ENCODE assay signal across 1 cellular context in the genomic region with DNA sequence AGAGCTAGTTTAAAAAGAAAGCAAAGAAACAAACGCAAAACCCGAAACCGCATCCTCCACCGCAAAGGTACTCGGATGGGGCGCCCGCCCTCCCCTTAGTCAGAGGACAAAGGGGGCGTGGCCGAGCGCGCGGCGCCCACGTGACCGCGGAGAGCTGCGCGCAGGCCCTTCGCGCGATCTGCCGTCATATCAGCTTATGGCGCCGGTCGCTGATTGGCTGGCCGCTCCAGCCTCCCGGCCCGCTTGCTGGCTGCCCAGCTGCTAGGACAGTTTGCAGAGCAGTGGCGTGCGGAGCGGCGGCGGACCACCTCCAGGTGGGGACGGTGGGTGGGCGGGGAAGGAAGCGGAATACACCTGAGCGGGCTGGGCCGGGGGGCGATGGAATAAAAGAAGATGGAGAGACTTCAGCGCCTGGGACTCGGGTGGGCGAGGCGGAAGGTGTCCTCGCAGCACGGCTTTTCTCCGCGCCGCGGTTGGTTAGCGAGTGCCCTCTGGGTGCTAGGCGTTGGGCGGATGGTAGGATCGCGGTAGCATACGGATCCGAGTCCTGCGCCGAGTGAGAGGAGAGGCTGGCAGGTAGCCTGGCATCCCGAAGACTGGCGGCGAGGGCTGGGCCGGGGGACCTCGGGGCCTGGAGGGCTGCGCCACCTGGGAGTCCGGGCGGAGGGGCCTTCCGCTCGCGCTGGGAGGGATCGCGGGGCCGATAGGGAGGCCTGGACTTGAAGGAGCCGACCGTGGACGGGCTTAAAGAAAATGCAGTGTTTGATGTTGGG.
TF ChIP-seq lines count a peak whose summit lies in the region.

A gene with protein sequence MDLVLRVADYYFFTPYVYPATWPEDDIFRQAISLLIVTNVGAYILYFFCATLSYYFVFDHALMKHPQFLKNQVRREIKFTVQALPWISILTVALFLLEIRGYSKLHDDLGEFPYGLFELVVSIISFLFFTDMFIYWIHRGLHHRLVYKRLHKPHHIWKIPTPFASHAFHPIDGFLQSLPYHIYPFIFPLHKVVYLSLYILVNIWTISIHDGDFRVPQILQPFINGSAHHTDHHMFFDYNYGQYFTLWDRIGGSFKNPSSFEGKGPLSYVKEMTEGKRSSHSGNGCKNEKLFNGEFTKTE (plus strand): TSS at position 269 of the 773 bp plus-strand sequence. CDS start 10,605 bp downstream, outside the sequence.

TF ChIP-seq in HepG2, 621 proteins besides CTCF, POLR2A, EP300 and RAD21 (continued from another document and continues in another):
- TF ChIP-seq ZSCAN9 (CRISPR knock-in tag; IDR thresholded peaks at IDR 0.05; ENCODE audit: borderline replicate concordance), result peak; percentile 50; the same call in 1 of the 2 replicates
- peak; percentile 83; the same call in 1 of the 2 replicates for TF ChIP-seq ZNF772 (CRISPR knock-in tag; IDR thresholded peaks at IDR 0.05)
- TF ChIP-seq KLF11 (CRISPR knock-in tag; IDR thresholded peaks at IDR 0.05), result peak; percentile 53; the same call in 1 of the 2 replicates
- TF ChIP-seq, protein P1, sequence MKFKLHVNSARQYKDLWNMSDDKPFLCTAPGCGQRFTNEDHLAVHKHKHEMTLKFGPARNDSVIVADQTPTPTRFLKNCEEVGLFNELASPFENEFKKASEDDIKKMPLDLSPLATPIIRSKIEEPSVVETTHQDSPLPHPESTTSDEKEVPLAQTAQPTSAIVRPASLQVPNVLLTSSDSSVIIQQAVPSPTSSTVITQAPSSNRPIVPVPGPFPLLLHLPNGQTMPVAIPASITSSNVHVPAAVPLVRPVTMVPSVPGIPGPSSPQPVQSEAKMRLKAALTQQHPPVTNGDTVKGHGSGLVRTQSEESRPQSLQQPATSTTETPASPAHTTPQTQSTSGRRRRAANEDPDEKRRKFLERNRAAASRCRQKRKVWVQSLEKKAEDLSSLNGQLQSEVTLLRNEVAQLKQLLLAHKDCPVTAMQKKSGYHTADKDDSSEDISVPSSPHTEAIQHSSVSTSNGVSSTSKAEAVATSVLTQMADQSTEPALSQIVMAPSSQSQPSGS (CRISPR knock-in tag; IDR thresholded peaks at IDR 0.05), result peak; percentile 31; the same call in 1 of the 2 replicates
- TF ChIP-seq AKAP8 (CRISPR knock-in tag; IDR thresholded peaks at IDR 0.05), result no peak; the same call in 1 of the 2 replicates
- TF ChIP-seq SMAD1 (CRISPR knock-in tag; IDR thresholded peaks at IDR 0.05; ENCODE audit: borderline replicate concordance, low read depth), result 0 out of 2 replicates have a peak, but pooled peaks have one; percentile 63
- TF ChIP-seq ZNF296 (CRISPR knock-in tag; conservative IDR thresholded peaks at IDR 0.05), result 0 out of 2 replicates have a peak, but pooled peaks have one; percentile 28
- TF ChIP-seq MED1 (CRISPR knock-in tag; IDR thresholded peaks at IDR 0.05), result peak; percentile 74
- TF ChIP-seq, protein P2, sequence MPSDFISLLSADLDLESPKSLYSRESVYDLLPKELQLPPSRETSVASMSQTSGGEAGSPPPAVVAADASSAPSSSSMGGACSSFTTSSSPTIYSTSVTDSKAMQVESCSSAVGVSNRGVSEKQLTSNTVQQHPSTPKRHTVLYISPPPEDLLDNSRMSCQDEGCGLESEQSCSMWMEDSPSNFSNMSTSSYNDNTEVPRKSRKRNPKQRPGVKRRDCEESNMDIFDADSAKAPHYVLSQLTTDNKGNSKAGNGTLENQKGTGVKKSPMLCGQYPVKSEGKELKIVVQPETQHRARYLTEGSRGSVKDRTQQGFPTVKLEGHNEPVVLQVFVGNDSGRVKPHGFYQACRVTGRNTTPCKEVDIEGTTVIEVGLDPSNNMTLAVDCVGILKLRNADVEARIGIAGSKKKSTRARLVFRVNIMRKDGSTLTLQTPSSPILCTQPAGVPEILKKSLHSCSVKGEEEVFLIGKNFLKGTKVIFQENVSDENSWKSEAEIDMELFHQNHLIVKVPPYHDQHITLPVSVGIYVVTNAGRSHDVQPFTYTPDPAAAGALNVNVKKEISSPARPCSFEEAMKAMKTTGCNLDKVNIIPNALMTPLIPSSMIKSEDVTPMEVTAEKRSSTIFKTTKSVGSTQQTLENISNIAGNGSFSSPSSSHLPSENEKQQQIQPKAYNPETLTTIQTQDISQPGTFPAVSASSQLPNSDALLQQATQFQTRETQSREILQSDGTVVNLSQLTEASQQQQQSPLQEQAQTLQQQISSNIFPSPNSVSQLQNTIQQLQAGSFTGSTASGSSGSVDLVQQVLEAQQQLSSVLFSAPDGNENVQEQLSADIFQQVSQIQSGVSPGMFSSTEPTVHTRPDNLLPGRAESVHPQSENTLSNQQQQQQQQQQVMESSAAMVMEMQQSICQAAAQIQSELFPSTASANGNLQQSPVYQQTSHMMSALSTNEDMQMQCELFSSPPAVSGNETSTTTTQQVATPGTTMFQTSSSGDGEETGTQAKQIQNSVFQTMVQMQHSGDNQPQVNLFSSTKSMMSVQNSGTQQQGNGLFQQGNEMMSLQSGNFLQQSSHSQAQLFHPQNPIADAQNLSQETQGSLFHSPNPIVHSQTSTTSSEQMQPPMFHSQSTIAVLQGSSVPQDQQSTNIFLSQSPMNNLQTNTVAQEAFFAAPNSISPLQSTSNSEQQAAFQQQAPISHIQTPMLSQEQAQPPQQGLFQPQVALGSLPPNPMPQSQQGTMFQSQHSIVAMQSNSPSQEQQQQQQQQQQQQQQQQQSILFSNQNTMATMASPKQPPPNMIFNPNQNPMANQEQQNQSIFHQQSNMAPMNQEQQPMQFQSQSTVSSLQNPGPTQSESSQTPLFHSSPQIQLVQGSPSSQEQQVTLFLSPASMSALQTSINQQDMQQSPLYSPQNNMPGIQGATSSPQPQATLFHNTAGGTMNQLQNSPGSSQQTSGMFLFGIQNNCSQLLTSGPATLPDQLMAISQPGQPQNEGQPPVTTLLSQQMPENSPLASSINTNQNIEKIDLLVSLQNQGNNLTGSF (CRISPR knock-in tag; IDR thresholded peaks at IDR 0.05), result no peak
- TF ChIP-seq, protein P3, sequence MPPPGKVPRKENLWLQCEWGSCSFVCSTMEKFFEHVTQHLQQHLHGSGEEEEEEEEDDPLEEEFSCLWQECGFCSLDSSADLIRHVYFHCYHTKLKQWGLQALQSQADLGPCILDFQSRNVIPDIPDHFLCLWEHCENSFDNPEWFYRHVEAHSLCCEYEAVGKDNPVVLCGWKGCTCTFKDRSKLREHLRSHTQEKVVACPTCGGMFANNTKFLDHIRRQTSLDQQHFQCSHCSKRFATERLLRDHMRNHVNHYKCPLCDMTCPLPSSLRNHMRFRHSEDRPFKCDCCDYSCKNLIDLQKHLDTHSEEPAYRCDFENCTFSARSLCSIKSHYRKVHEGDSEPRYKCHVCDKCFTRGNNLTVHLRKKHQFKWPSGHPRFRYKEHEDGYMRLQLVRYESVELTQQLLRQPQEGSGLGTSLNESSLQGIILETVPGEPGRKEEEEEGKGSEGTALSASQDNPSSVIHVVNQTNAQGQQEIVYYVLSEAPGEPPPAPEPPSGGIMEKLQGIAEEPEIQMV (CRISPR knock-in tag; IDR thresholded peaks at IDR 0.05; ENCODE audit: low read depth), result no peak
- no peak for TF ChIP-seq WIZ (CRISPR knock-in tag; IDR thresholded peaks at IDR 0.05)
- TF ChIP-seq, protein P4, sequence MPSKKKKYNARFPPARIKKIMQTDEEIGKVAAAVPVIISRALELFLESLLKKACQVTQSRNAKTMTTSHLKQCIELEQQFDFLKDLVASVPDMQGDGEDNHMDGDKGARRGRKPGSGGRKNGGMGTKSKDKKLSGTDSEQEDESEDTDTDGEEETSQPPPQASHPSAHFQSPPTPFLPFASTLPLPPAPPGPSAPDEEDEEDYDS (CRISPR knock-in tag; IDR thresholded peaks at IDR 0.05), result peak; percentile 96
- TF ChIP-seq RXRA (CRISPR knock-in tag; IDR thresholded peaks at IDR 0.05), result peak; percentile 45; the same call in 1 of the 2 replicates
- TF ChIP-seq ZNF234 (CRISPR knock-in tag; conservative IDR thresholded peaks at IDR 0.05), result no peak
- peak; percentile 90 for TF ChIP-seq ASH2L (IDR thresholded peaks at IDR 0.05; ENCODE audit: insufficient read length, low read depth, low read length)
- TF ChIP-seq ZNF737 (CRISPR knock-in tag; IDR thresholded peaks at IDR 0.05; ENCODE audit: borderline replicate concordance), result 0 out of 2 replicates have a peak, but pooled peaks have one; percentile 72
- TF ChIP-seq, protein P5, sequence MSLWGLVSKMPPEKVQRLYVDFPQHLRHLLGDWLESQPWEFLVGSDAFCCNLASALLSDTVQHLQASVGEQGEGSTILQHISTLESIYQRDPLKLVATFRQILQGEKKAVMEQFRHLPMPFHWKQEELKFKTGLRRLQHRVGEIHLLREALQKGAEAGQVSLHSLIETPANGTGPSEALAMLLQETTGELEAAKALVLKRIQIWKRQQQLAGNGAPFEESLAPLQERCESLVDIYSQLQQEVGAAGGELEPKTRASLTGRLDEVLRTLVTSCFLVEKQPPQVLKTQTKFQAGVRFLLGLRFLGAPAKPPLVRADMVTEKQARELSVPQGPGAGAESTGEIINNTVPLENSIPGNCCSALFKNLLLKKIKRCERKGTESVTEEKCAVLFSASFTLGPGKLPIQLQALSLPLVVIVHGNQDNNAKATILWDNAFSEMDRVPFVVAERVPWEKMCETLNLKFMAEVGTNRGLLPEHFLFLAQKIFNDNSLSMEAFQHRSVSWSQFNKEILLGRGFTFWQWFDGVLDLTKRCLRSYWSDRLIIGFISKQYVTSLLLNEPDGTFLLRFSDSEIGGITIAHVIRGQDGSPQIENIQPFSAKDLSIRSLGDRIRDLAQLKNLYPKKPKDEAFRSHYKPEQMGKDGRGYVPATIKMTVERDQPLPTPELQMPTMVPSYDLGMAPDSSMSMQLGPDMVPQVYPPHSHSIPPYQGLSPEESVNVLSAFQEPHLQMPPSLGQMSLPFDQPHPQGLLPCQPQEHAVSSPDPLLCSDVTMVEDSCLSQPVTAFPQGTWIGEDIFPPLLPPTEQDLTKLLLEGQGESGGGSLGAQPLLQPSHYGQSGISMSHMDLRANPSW (CRISPR knock-in tag; IDR thresholded peaks at IDR 0.05; ENCODE audit: borderline replicate concordance), result peak; percentile 55; the same call in 1 of the 2 replicates
- no peak for TF ChIP-seq ISX (CRISPR knock-in tag; conservative IDR thresholded peaks at IDR 0.05)
- peak; percentile 15; the same call in 1 of the 2 replicates for TF ChIP-seq ZNF12 (CRISPR knock-in tag; IDR thresholded peaks at IDR 0.05)
- TF ChIP-seq, protein P6, sequence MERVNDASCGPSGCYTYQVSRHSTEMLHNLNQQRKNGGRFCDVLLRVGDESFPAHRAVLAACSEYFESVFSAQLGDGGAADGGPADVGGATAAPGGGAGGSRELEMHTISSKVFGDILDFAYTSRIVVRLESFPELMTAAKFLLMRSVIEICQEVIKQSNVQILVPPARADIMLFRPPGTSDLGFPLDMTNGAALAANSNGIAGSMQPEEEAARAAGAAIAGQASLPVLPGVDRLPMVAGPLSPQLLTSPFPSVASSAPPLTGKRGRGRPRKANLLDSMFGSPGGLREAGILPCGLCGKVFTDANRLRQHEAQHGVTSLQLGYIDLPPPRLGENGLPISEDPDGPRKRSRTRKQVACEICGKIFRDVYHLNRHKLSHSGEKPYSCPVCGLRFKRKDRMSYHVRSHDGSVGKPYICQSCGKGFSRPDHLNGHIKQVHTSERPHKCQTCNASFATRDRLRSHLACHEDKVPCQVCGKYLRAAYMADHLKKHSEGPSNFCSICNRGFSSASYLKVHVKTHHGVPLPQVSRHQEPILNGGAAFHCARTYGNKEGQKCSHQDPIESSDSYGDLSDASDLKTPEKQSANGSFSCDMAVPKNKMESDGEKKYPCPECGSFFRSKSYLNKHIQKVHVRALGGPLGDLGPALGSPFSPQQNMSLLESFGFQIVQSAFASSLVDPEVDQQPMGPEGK (CRISPR knock-in tag; IDR thresholded peaks at IDR 0.05), result peak; percentile 46
- TF ChIP-seq, protein P7, sequence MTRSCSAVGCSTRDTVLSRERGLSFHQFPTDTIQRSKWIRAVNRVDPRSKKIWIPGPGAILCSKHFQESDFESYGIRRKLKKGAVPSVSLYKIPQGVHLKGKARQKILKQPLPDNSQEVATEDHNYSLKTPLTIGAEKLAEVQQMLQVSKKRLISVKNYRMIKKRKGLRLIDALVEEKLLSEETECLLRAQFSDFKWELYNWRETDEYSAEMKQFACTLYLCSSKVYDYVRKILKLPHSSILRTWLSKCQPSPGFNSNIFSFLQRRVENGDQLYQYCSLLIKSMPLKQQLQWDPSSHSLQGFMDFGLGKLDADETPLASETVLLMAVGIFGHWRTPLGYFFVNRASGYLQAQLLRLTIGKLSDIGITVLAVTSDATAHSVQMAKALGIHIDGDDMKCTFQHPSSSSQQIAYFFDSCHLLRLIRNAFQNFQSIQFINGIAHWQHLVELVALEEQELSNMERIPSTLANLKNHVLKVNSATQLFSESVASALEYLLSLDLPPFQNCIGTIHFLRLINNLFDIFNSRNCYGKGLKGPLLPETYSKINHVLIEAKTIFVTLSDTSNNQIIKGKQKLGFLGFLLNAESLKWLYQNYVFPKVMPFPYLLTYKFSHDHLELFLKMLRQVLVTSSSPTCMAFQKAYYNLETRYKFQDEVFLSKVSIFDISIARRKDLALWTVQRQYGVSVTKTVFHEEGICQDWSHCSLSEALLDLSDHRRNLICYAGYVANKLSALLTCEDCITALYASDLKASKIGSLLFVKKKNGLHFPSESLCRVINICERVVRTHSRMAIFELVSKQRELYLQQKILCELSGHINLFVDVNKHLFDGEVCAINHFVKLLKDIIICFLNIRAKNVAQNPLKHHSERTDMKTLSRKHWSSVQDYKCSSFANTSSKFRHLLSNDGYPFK (CRISPR knock-in tag; IDR thresholded peaks at IDR 0.05; ENCODE audit: borderline replicate concordance), result peak; percentile 70; the same call in 1 of the 2 replicates
- no peak for TF ChIP-seq ZNF282 (IDR thresholded peaks at IDR 0.05; ENCODE audit: partially characterized antibody)
- TF ChIP-seq KLF6 (CRISPR knock-in tag; IDR thresholded peaks at IDR 0.05), result peak; percentile 77
- TF ChIP-seq, protein P8, sequence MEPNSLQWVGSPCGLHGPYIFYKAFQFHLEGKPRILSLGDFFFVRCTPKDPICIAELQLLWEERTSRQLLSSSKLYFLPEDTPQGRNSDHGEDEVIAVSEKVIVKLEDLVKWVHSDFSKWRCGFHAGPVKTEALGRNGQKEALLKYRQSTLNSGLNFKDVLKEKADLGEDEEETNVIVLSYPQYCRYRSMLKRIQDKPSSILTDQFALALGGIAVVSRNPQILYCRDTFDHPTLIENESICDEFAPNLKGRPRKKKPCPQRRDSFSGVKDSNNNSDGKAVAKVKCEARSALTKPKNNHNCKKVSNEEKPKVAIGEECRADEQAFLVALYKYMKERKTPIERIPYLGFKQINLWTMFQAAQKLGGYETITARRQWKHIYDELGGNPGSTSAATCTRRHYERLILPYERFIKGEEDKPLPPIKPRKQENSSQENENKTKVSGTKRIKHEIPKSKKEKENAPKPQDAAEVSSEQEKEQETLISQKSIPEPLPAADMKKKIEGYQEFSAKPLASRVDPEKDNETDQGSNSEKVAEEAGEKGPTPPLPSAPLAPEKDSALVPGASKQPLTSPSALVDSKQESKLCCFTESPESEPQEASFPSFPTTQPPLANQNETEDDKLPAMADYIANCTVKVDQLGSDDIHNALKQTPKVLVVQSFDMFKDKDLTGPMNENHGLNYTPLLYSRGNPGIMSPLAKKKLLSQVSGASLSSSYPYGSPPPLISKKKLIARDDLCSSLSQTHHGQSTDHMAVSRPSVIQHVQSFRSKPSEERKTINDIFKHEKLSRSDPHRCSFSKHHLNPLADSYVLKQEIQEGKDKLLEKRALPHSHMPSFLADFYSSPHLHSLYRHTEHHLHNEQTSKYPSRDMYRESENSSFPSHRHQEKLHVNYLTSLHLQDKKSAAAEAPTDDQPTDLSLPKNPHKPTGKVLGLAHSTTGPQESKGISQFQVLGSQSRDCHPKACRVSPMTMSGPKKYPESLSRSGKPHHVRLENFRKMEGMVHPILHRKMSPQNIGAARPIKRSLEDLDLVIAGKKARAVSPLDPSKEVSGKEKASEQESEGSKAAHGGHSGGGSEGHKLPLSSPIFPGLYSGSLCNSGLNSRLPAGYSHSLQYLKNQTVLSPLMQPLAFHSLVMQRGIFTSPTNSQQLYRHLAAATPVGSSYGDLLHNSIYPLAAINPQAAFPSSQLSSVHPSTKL (CRISPR knock-in tag; IDR thresholded peaks at IDR 0.05), result peak; percentile 60
